9 cellular contexts compared by ENCODE assay signal in the genomic region with DNA sequence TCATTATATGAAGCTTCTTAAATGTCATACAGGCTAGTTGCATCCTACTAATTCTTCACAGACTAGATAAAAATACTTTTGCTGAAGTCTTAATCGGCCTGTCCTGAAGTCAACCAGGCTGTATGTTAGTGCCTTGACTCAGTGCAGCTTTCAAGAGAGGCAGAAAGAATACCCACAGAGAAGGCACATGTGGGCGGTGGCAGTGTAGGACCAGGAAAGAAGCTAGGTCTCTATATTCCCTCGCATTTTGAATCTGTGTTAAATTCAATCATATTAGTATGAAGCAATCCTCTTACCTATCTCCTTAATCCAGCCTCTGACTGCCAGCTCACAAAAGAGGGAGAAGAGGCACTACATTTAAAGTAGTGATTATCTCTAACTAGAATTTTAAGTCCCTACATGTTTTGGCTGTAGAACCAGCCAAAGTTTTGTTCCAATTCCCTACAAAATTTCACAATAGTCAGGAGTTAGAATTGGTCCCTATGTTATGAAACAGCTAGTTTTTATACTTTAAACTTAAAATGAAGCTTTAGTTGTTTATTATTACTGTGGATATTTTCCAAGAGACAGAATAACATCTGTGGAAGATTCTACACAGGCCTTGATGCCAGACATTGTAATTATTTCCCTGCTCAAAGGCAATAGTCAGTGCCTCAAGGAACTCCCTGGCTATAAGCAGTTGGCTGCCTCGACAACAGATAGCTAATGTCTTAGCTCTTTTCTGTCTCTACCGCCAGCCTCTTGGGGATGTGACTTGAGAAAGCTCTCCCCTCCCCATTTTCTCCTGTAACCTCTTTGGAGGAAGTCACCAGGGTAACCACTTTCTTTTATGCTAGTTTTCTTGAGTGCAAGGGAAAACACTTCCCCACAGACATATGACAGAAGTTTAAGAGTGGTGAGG. TPM values are rescaled to one million over a fixed set of nuclear protein-coding genes. Genes with fewer than 3 reads are reported as not detected.
DNase-seq lines count a peak whose midpoint lies in the region; ATAC-seq and TF ChIP-seq lines count a peak whose summit lies in the region.
"Had no signal": no experiment of that assay in that cellular context is flagged by ENCODE, and none has a peak within 500 bp of the region (broad histone marks: within the 10 kb centered on the region; RNA-seq: fewer than 3 reads in every experiment).

No MANE protein-coding gene starts in this region.

- H2BK120ac ChIP-seq in IMR-90 (ENCODE audit: low read depth, low read length), result peak overlapping the region; percentile 53

- no peak for TF ChIP-seq POLR2A in IMR-90 (IDR thresholded peaks at IDR 0.05; ENCODE audit: low read depth, low read length)

- POLR2A ChIA-PET in AG04450 (lab: Yijun Ruan, JAX) (interaction anchor here (0.5 to 1.7 kb wide), 5 partner anchors 10 to 174 kb away, joined by 3 to 6 read pairs (median 4); no protein-coding TSS in a partner anchor), IMR-90 (lab: Charles Lee; ENCODE audit: unreplicated experiment) (no interaction called here)

- ATAC-seq in IMR-90 (ENCODE audit: low read depth) (peak; percentile 67), naive B cell (ENCODE audit: low read depth in 2 of 2) (peak; percentile 13 to 19), GM23338 (no peak)

- BruUV-seq in IMR-90 (replicated peaks; lab: Mats Ljungman, UMichigan), result no TSS peak

- H3K9me1 ChIP-seq in IMR-90 (ENCODE audit: insufficient read depth, low read length), result peaks cover 25% of the 10 kb centered on the region

- no CpG with 5 or more reads among the region's 5 CpGs for WGBS in IMR-90 (ENCODE audit: extremely low coverage in 2 of 2, insufficient read length in 1 of 2), 2 experiments

- H3K27ac Mint-ChIP-seq in brain (peak overlapping the region in 3 of 5 experiments; percentile 53 to 87 (median 68)), naive B cell (peak overlapping the region in 5 of 6 donors; percentile 27 to 82 (median 69)), GM23338 (no peak overlapping the region)

- H3K23ac ChIP-seq in IMR-90 (ENCODE audit: low read depth, low read length), result peak overlapping the region; percentile 50; the same call in 1 of the 2 replicates

- peaks cover 46% of the 10 kb centered on the region for H3K36me3 Mint-ChIP-seq in brain
- H3K36me3 Mint-ChIP-seq in naive B cell, result peaks cover 6 to 13% of the 10 kb centered on the region in 2 donors
- H3K36me3 Mint-ChIP-seq in GM23338 (ENCODE audit: low read depth), result no peaks in the 10 kb centered on the region

- H3K27ac ChIP-seq in AG04450 (ENCODE audit: low read depth, low read length), result peak overlapping the region; percentile 66
- H3K27ac ChIP-seq in IMR-90 (ENCODE audit: insufficient read depth, low read length), result peak overlapping the region; percentile 98; the same call in 1 of the 2 replicates
- no peak overlapping the region for H3K27ac ChIP-seq in GM23338 (ENCODE audit: low read depth)

- peak overlapping the region in 1 of 5 experiments; percentile 4 for H3K4me3 Mint-ChIP-seq in brain
- peak overlapping the region; percentile 2 to 88 (median 64) for H3K4me3 Mint-ChIP-seq in naive B cell
- H3K4me3 Mint-ChIP-seq in GM23338, result no peak overlapping the region

- intact Hi-C loops in IMR-90 (cut with micrococcal nuclease), result no loop called here

- H3K9me3 Mint-ChIP-seq in brain, result peaks cover 3 to 16% (median 6%) of the 10 kb centered on the region in 5 experiments
- no peaks in the 10 kb centered on the region for H3K9me3 Mint-ChIP-seq in naive B cell
- no peaks in the 10 kb centered on the region for H3K9me3 Mint-ChIP-seq in GM23338

- TF ChIP-seq RAD21 in IMR-90 (IDR thresholded peaks at IDR 0.05; ENCODE audit: low read length), result no peak

- H3K36me3 ChIP-seq in IMR-90 (ENCODE audit: control insufficient read depth, insufficient read depth, low read length) (peaks cover 4% of the 10 kb centered on the region; the same call in 1 of the 2 replicates), GM23338 (ENCODE audit: insufficient read depth) (no peaks in the 10 kb centered on the region)

- H2BK20ac ChIP-seq in IMR-90 (ENCODE audit: low read depth, low read length), result peak overlapping the region; percentile 47

- peak overlapping the region; percentile 98 for H3K18ac ChIP-seq in IMR-90 (ENCODE audit: low read depth, low read length)

- H3K4me3 ChIP-seq in AG04450 (ENCODE audit: low read depth, low read length) (no peak overlapping the region), IMR-90 (ENCODE audit: insufficient read depth, low read depth, low read length) (no peak overlapping the region), GM23338 (no peak overlapping the region)

- CTCF ChIA-PET in AG04450 (lab: Charles Lee), result interaction anchor here (0.6 to 1.9 kb wide), 4 partner anchors 72 to 324 kb away, joined by 3 to 8 read pairs (median 6); no protein-coding TSS in a partner anchor
- CTCF ChIA-PET in IMR-90 (lab: Yijun Ruan, JAX), result interaction anchor here (0.6 to 0.9 kb wide), 2 partner anchors 13 to 16 kb away, joined by 3 to 4 read pairs; no protein-coding TSS in a partner anchor

- peak overlapping the region; percentile 93 for H2BK5ac ChIP-seq in IMR-90 (ENCODE audit: low read depth, low read length, poor library complexity, severe bottlenecking)

- 0 out of 2 replicates have a peak overlapping the region, but pooled peaks have one; percentile 40 for H3K56ac ChIP-seq in IMR-90 (ENCODE audit: extremely low read depth, insufficient read depth, low read length)

- H3K79me2 ChIP-seq in GM23338 (replicated peaks; ENCODE audit: insufficient read depth), result no peaks in the 10 kb centered on the region

- H3K79me1 ChIP-seq in IMR-90 (ENCODE audit: low read depth in 1 of 2, low read length in 2 of 2), result peaks cover 38 to 86% of the 10 kb centered on the region in 2 experiments

- H3K4me2 ChIP-seq in IMR-90 (ENCODE audit: low read depth, low read length), result peak overlapping the region; percentile 66
- no peak overlapping the region for H3K4me2 ChIP-seq in GM23338

- DNase-seq in AG04450 (ENCODE audit: low read depth, low spot score) (peak; percentile 49), IMR-90 (peak; percentile 81), naive B cell (peak; percentile 50), GF-D8 (lab: John Stamatoyannopoulos, UW) (no peak), GM23338 (ENCODE audit: low spot score) (no peak), NCI-H128 (lab: John Stamatoyannopoulos, UW; ENCODE audit: unreplicated experiment) (no peak), COLO668 (lab: John Stamatoyannopoulos, UW; ENCODE audit: unreplicated experiment) (no peak)
- DNase-seq: kidney had no signal

- H4K8ac ChIP-seq in IMR-90 (ENCODE audit: low read depth in 2 of 2, low read length in 2 of 2), result peak overlapping the region; percentile 13 to 79; a peak in 3 of 4 replicates

- H2AK9ac ChIP-seq in IMR-90 (replicated peaks; ENCODE audit: low read depth, low read length, poor library complexity), result no peak overlapping the region

- H3K9ac ChIP-seq in IMR-90 (ENCODE audit: low read depth, low read length), result peak overlapping the region; percentile 48; the same call in 1 of the 2 replicates

- no peak for TF ChIP-seq CTCF in AG04450 (IDR thresholded peaks at IDR 0.05; ENCODE audit: low read depth, low read length)
- no peak for TF ChIP-seq CTCF in IMR-90 (conservative IDR thresholded peaks at IDR 0.05; ENCODE audit: low read depth, low read length)
- no peak for TF ChIP-seq CTCF in brain (conservative IDR thresholded peaks at IDR 0.05)
- TF ChIP-seq CTCF in GM23338 (conservative IDR thresholded peaks at IDR 0.05; ENCODE audit: low read depth in 2 of 2), result no peak

- H3K27me3 ChIP-seq in AG04450 (ENCODE audit: control insufficient read depth, insufficient read depth, low read length) (no peaks in the 10 kb centered on the region), IMR-90 (ENCODE audit: control insufficient read depth, insufficient read depth, low read length) (no peaks in the 10 kb centered on the region), GM23338 (ENCODE audit: insufficient read depth) (no peaks in the 10 kb centered on the region)

- peak overlapping the region; percentile 79; the same call in 1 of the 2 replicates for H2AK5ac ChIP-seq in IMR-90 (ENCODE audit: low read depth, low read length)

- H4K20me1 ChIP-seq in IMR-90 (ENCODE audit: insufficient read depth, low read length), result peaks cover 32% of the 10 kb centered on the region
- H4K20me1 ChIP-seq in GM23338 (replicated peaks; ENCODE audit: insufficient read depth), result no peaks in the 10 kb centered on the region

- H2BK15ac ChIP-seq in IMR-90 (ENCODE audit: low read depth, low read length), result peak overlapping the region; percentile 41; the same call in 2 of the 3 replicates

- peak overlapping the region; percentile 92 for H4K5ac ChIP-seq in IMR-90 (ENCODE audit: low read depth, low read length)

- no peaks in the 10 kb centered on the region for H3F3A ChIP-seq in GM23338 (replicated peaks; ENCODE audit: low read depth)

- peak overlapping the region; percentile 77 for H3K4ac ChIP-seq in IMR-90 (ENCODE audit: low read depth, low read length)

- dilution Hi-C loops in IMR-90 (cut with HindIII; ENCODE audit: low sequenced_read_pairs, unreplicated experiment), result no loop called here

- H3K4me1 Mint-ChIP-seq in brain (peaks cover 59% of the 10 kb centered on the region), naive B cell (peaks cover 60 to 93% (median 60%) of the 10 kb centered on the region in 3 donors), GM23338 (peaks cover 23% of the 10 kb centered on the region)

- in situ Hi-C loops in IMR-90 (cut with MboI; ENCODE audit: low sequenced_read_pairs), result no loop called here

- no peaks in the 10 kb centered on the region for H3K9me3 ChIP-seq in AG04450 (ENCODE audit: control insufficient read depth, insufficient read depth, low read length)
- H3K9me3 ChIP-seq in IMR-90 (ENCODE audit: control insufficient read depth, insufficient read depth, low read length), result no peaks in the 10 kb centered on the region

- H3K27me3 Mint-ChIP-seq in brain (no peaks in the 10 kb centered on the region), naive B cell (no peaks in the 10 kb centered on the region), GM23338 (ENCODE audit: insufficient read depth, low read depth, poor library complexity) (no peaks in the 10 kb centered on the region)

- H2AFZ ChIP-seq in IMR-90 (replicated peaks; ENCODE audit: low read length, poor library complexity), result no peak overlapping the region
- no peak overlapping the region for H2AFZ ChIP-seq in GM23338

- H3K14ac ChIP-seq in IMR-90 (replicated peaks; ENCODE audit: low read depth, low read length), result peak overlapping the region; percentile 82

- H4K91ac ChIP-seq in IMR-90 (ENCODE audit: insufficient read depth, low read depth, low read length), result peak overlapping the region; percentile 70

- no peaks in the 10 kb centered on the region for H3K9me2 ChIP-seq in GM23338 (ENCODE audit: insufficient read depth)

- H3K4me1 ChIP-seq in IMR-90 (ENCODE audit: control insufficient read depth, insufficient read depth, low read length) (peaks cover 39% of the 10 kb centered on the region), GM23338 (ENCODE audit: insufficient read depth) (no peaks in the 10 kb centered on the region; the same call in 1 of the 2 replicates)

RNA-seq across cellular contexts. Expression of a gene that starts 31.9 kb away (rescaled TPM):
- polyA plus RNA-seq in AG04450 (2011; rRNA removed) (21.9 and 23.1 TPM in 2 replicates), IMR-90 (2012; rRNA removed) (14.8 and 17.3 TPM in 2 replicates), brain (ENCODE audit: insufficient read depth, low read depth, low replicate concordance) (37.2 TPM), naive B cell (ENCODE audit: low read depth in 6 of 6) (10 to 100 TPM; 14.2 to 47.8 (median 26.9) TPM), GM23338 (2016; fragmentation: Nextera tagmentation; extraction: Ambion mirVana) (1.2 and 2.8 TPM in 2 replicates)
- 29.7 and 31.5 TPM in 2 replicates for polyA minus RNA-seq in AG04450 (2011; rRNA and poly(A)+ RNA removed)
- 4.7 and 6.7 TPM in 2 replicates for total RNA-seq in IMR-90 (2012; rRNA removed)
- polyA plus RNA-seq in IMR-90 (2012; cell fraction: cytosol; rRNA removed), result 7.9 and 10.2 TPM in 2 replicates
- polyA plus RNA-seq in IMR-90 (2012; cell fraction: nucleus; rRNA removed; ENCODE audit: low replicate concordance), result 34.6 and 47.3 TPM in 2 replicates
- total RNA-seq in GM23338 (2014; rRNA removed; shearing (Covaris generic)), result 3.8 and 6.5 TPM in 2 replicates

Comparison
In these comparisons a context has a peak if more than half of its experiments do, and no peak if none do; other contexts are left out.
1. DNase-seq: peak in AG04450 (single experiment), IMR-90 (single experiment) and naive B cell (single experiment); none in GF-D8 (single experiment), GM23338 (single experiment), NCI-H128 (single experiment) and COLO668 (single experiment).